ENCODE assay signal across 8 cellular contexts in the genomic region with DNA sequence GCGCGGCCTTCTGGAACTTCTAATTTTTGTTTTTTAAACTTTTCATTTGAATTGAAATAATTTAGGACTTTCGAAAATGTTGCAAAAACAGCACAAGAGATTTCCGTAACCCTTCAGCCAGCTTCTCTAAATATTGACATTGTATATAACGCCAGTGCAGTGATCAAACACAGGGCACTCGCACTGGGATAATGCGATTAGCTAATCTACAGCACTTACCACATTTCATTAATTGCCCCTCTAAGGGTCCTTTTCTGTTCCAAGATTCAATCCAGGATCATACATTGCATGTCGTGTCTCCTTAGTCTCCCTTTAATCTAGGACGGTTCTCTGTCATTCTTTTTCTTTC. TPM values are rescaled to one million over a fixed set of nuclear protein-coding genes. Genes with fewer than 3 reads are reported as not detected.
A peak's percentile ranks its signal among the peaks of the same experiment; 100 is the strongest.
DNase-seq lines count a peak whose midpoint lies in the region; ATAC-seq and TF ChIP-seq lines count a peak whose summit lies in the region.

No MANE protein-coding gene starts in this region.

- no peak for ATAC-seq in stimulated activated naive CD8-positive, alpha-beta T cell treated with anti-CD3 and anti-CD28 coated beads, Interleukin-15, Interleukin-2, amounts not matched to agents 100 U/mL and 50 U/mL, for 24 hours
- ATAC-seq in lung (ENCODE audit: insufficient read depth, low FRiP score) (peak; percentile 21), GM21786 (IDR thresholded peaks at IDR 0.05; ENCODE audit: unreplicated experiment) (no peak), GM18502 (IDR thresholded peaks at IDR 0.05; ENCODE audit: poor library complexity, unreplicated experiment) (no peak), HG03039 (IDR thresholded peaks at IDR 0.05; ENCODE audit: unreplicated experiment) (no peak)

- H3K27me3 ChIP-seq in lung (ENCODE audit: control insufficient read depth, insufficient read depth) = no peaks in the 10 kb centered on the region

- H3K4me1 ChIP-seq in lung (ENCODE audit: control insufficient read depth in 2 of 2, insufficient read depth in 2 of 2, low read length in 2 of 2) = peaks cover 3 to 5% of the 10 kb centered on the region in 2 donors

- H3K36me3 ChIP-seq in lung (ENCODE audit: control insufficient read depth in 2 of 2, insufficient read depth in 2 of 2, low read length in 2 of 2) = no peaks in the 10 kb centered on the region

- peaks cover 24% of the 10 kb centered on the region for H3K4me1 Mint-ChIP-seq in stimulated activated naive CD8-positive, alpha-beta T cell treated with anti-CD3 and anti-CD28 coated beads, Interleukin-15, Interleukin-2, amounts not matched to agents 100 ng/mL and 50 ng/mL, for 24 hours (ENCODE audit: low read depth)

- no peak overlapping the region for H3K27ac Mint-ChIP-seq in stimulated activated naive CD8-positive, alpha-beta T cell treated with anti-CD3 and anti-CD28 coated beads, Interleukin-15, Interleukin-2, amounts not matched to agents 100 ng/mL and 50 ng/mL, for 24 hours

- H3K4me3 Mint-ChIP-seq in stimulated activated naive CD8-positive, alpha-beta T cell treated with anti-CD3 and anti-CD28 coated beads, Interleukin-15, Interleukin-2, amounts not matched to agents 100 ng/mL and 50 ng/mL, for 24 hours = peak overlapping the region; percentile 74

- no peaks in the 10 kb centered on the region for H3K9me3 ChIP-seq in lung (ENCODE audit: control insufficient read depth in 2 of 2, insufficient read depth in 1 of 2, low read length in 1 of 2)

- 7 to 10% methylated on average over 9 of the region's 9 CpGs for WGBS in lung, 2 donors

- H3K36me3 Mint-ChIP-seq in stimulated activated naive CD8-positive, alpha-beta T cell treated with anti-CD3 and anti-CD28 coated beads, Interleukin-15, Interleukin-2, amounts not matched to agents 100 ng/mL and 50 ng/mL, for 24 hours (ENCODE audit: low read depth) = peaks cover 5% of the 10 kb centered on the region

- TF ChIP-seq CTCF in astrocyte of the cerebellum (IDR thresholded peaks at IDR 0.05; ENCODE audit: low read depth, low read length, missing control alignments) (no peak), lung (IDR thresholded peaks at IDR 0.05; ENCODE audit: control extremely low read depth, extremely low read depth) (no peak)

- H3K4me3 ChIP-seq in astrocyte of the cerebellum (ENCODE audit: low read depth, low read length) = peak overlapping the region; percentile 78
- H3K4me3 ChIP-seq in lung = peak overlapping the region; percentile 89

- peak overlapping the region; percentile 21 to 92 for H3K27ac ChIP-seq in lung (ENCODE audit: low read depth in 1 of 2, low read length in 1 of 2)

- no peak for DNase-seq in stimulated activated naive CD8-positive, alpha-beta T cell treated with anti-CD3 and anti-CD28 coated beads, Interleukin-15, Interleukin-2, amounts not matched to agents 100 U/mL and 50 U/mL, for 24 hours
- no peak for DNase-seq in astrocyte of the cerebellum (ENCODE audit: low read depth)
- no peak for DNase-seq in lung (ENCODE audit: low spot score)
- no peak for DNase-seq in NCI-H1694 (lab: John Stamatoyannopoulos, UW)

- in situ Hi-C loops in astrocyte of the cerebellum (cut with HindIII; ENCODE audit: low sequenced_read_pairs) = no loop called here

- peaks cover 37% of the 10 kb centered on the region for H3K27me3 Mint-ChIP-seq in stimulated activated naive CD8-positive, alpha-beta T cell treated with anti-CD3 and anti-CD28 coated beads, Interleukin-15, Interleukin-2, amounts not matched to agents 100 ng/mL and 50 ng/mL, for 24 hours

- no peaks in the 10 kb centered on the region for H3K9me3 Mint-ChIP-seq in stimulated activated naive CD8-positive, alpha-beta T cell treated with anti-CD3 and anti-CD28 coated beads, Interleukin-15, Interleukin-2, amounts not matched to agents 100 ng/mL and 50 ng/mL, for 24 hours

RNA-seq across cellular contexts. Expression of gene CD302, which starts 0.3 kb away (rescaled TPM):
- total RNA-seq in lung = 10 to 100 TPM; 41.9 to 89.8 TPM
- 10 to 100 TPM; 23.4 to 44.5 TPM for polyA plus RNA-seq in lung
